1 cellular context compared by ENCODE assay signal in the genomic region with DNA sequence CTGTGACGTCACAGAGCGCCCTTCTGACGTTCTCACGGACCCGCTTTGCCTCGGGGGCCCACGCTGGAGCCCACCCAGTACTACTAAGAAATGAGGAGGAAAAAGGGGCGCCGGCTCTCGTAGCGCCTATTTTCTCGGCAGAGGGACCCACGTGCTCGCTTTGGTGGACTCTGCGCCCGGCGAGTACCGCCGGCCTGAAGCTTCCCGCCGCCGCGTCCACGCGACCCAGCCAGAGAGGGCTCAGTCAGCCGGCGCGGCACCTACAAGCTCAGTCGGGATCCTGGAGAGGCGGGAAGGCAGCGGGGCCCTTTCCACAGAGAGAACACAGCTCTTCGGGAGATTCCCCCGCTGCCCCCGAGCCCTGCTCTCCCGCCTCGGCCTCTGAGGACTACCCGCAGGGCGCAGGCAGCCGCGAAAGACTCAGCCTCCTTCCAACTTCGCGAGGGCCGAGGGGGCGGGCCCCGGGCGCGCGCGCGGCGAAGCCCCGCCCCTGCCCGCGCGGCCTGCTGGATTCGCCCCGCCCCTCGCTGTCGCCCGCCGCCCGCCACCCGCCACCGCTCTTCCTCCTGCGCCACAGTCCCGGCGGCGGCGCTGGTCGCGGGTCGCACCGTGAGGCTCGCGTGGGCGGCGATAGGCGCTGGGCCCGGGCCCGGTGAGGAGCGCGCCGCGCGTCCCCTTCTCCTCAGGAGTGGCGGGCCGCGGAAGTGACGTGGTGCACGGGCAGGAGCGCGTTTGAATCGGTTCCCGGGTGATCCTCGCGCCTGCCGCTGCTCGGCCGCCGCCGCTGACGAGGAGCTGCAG.
TF ChIP-seq lines count a peak whose summit lies in the region.

SMCHD1 (plus strand) TSS at position 574 of the 801 bp plus-strand sequence. CDS start 350 bp downstream, outside the sequence.

TF ChIP-seq in K562, 482 proteins besides CTCF, POLR2A, EP300 and RAD21 (continued from another document and continues in another):
- TF ChIP-seq, protein P1, sequence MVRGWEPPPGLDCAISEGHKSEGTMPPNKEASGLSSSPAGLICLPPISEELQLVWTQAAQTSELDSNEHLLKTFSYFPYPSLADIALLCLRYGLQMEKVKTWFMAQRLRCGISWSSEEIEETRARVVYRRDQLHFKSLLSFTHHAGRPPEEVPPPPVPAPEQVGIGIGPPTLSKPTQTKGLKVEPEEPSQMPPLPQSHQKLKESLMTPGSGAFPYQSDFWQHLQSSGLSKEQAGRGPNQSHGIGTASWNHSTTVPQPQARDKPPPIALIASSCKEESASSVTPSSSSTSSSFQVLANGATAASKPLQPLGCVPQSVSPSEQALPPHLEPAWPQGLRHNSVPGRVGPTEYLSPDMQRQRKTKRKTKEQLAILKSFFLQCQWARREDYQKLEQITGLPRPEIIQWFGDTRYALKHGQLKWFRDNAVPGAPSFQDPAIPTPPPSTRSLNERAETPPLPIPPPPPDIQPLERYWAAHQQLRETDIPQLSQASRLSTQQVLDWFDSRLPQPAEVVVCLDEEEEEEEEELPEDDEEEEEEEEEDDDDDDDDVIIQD (CRISPR knock-in tag; IDR thresholded peaks at IDR 0.05) = no peak
- TF ChIP-seq NFE2 (IDR thresholded peaks at IDR 0.05; ENCODE audit: low read depth) (no peak), CTCFL (IDR thresholded peaks at IDR 0.05; ENCODE audit: borderline replicate concordance, insufficient read depth, low read depth, low read length, poor library complexity, severe bottlenecking) (peak; percentile 70), ZNF217 (CRISPR knock-in tag; IDR thresholded peaks at IDR 0.05) (no peak), KDM4B (IDR thresholded peaks at IDR 0.05; ENCODE audit: borderline replicate concordance in 2 of 2, low read depth in 1 of 2) (0 out of 4 replicates have a peak, but pooled peaks of 1 of the 2 experiments have one; percentile 81), GTF2E2 (tag; IDR thresholded peaks at IDR 0.05) (peak; percentile 96; the same call in 1 of the 2 replicates), XRCC5 (IDR thresholded peaks at IDR 0.05; ENCODE audit: low read depth, low read length) (0 out of 2 replicates have a peak, but pooled peaks have one; percentile 63), ZNF263 (CRISPR knock-in tag; IDR thresholded peaks at IDR 0.05; ENCODE audit: borderline replicate concordance) (peak; percentile 69), KLF16 (IDR thresholded peaks at IDR 0.05) (no peak), CBX2 (IDR thresholded peaks at IDR 0.05; ENCODE audit: insufficient read depth, low read length, poor library complexity, severe bottlenecking) (no peak), SAFB2 (IDR thresholded peaks at IDR 0.05; ENCODE audit: borderline replicate concordance, low read depth, low read length, severe bottlenecking) (no peak), HMGN3 (IDR thresholded peaks at IDR 0.05; ENCODE audit: borderline replicate concordance, extremely low read depth, insufficient read length, low read depth, low read length) (peak; percentile 77), KLF13 (tag; IDR thresholded peaks at IDR 0.05; ENCODE audit: borderline replicate concordance, low read depth) (0 out of 2 replicates have a peak, but pooled peaks have one; percentile 46), FOS (IDR thresholded peaks at IDR 0.05; ENCODE audit: extremely low read depth, insufficient read length) (no peak), E2F1 (CRISPR knock-in tag; IDR thresholded peaks at IDR 0.05) (peak; percentile 65), ATF2 (CRISPR knock-in tag; IDR thresholded peaks at IDR 0.05) (peak; percentile 21), ZNF830 (CRISPR knock-in tag; IDR thresholded peaks at IDR 0.05) (no peak), CC2D1A (IDR thresholded peaks at IDR 0.05) (peak; percentile 24; the same call in 1 of the 2 replicates), ZNF347 (CRISPR knock-in tag; IDR thresholded peaks at IDR 0.05; ENCODE audit: low read depth) (no peak), HIVEP1 (CRISPR knock-in tag; IDR thresholded peaks at IDR 0.05) (no peak), ZNF707 (CRISPR knock-in tag; conservative IDR thresholded peaks at IDR 0.05) (no peak), SETDB1 (IDR thresholded peaks at IDR 0.05; ENCODE audit: low read length) (no peak), MBD2 (IDR thresholded peaks at IDR 0.05; ENCODE audit: borderline replicate concordance, low read depth) (peak; percentile 64), ZNF79 (CRISPR knock-in tag; IDR thresholded peaks at IDR 0.05; ENCODE audit: low read depth) (no peak), FOXK2 (conservative IDR thresholded peaks at IDR 0.05 in 1 of 2, IDR thresholded peaks at IDR 0.05 in 1 of 2; ENCODE audit: low read depth in 2 of 2) (peak in 1 of 2 experiments; percentile 32; a peak in 1 of 4 replicates), SRSF1 (IDR thresholded peaks at IDR 0.05; ENCODE audit: low read depth, low read length) (peak; percentile 89), ZSCAN29 (IDR thresholded peaks at IDR 0.05) (peak; percentile 75; the same call in 1 of the 2 replicates), BRD9 (IDR thresholded peaks at IDR 0.05; ENCODE audit: low read depth, partially characterized antibody) (no peak), NCOA6 (IDR thresholded peaks at IDR 0.05) (no peak), E2F3 (CRISPR knock-in tag; IDR thresholded peaks at IDR 0.05) (peak; percentile 92), PBX2 (CRISPR knock-in tag; IDR thresholded peaks at IDR 0.05; ENCODE audit: low read depth) (no peak), PBX2 (tag; conservative IDR thresholded peaks at IDR 0.05; ENCODE audit: low read depth) (no peak), CHD4 (IDR thresholded peaks at IDR 0.05; ENCODE audit: insufficient read depth, insufficient replicate concordance, low read depth, low read length, poor library complexity, severe bottlenecking) (no peak), FOXP4 (CRISPR knock-in tag; IDR thresholded peaks at IDR 0.05; ENCODE audit: borderline replicate concordance) (peak; percentile 97)
- TF ChIP-seq, protein P2, sequence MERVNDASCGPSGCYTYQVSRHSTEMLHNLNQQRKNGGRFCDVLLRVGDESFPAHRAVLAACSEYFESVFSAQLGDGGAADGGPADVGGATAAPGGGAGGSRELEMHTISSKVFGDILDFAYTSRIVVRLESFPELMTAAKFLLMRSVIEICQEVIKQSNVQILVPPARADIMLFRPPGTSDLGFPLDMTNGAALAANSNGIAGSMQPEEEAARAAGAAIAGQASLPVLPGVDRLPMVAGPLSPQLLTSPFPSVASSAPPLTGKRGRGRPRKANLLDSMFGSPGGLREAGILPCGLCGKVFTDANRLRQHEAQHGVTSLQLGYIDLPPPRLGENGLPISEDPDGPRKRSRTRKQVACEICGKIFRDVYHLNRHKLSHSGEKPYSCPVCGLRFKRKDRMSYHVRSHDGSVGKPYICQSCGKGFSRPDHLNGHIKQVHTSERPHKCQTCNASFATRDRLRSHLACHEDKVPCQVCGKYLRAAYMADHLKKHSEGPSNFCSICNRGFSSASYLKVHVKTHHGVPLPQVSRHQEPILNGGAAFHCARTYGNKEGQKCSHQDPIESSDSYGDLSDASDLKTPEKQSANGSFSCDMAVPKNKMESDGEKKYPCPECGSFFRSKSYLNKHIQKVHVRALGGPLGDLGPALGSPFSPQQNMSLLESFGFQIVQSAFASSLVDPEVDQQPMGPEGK (CRISPR knock-in tag; IDR thresholded peaks at IDR 0.05; ENCODE audit: borderline replicate concordance) = no peak
- TF ChIP-seq, protein P3, sequence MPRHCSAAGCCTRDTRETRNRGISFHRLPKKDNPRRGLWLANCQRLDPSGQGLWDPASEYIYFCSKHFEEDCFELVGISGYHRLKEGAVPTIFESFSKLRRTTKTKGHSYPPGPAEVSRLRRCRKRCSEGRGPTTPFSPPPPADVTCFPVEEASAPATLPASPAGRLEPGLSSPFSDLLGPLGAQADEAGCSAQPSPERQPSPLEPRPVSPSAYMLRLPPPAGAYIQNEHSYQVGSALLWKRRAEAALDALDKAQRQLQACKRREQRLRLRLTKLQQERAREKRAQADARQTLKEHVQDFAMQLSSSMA (CRISPR knock-in tag; IDR thresholded peaks at IDR 0.05) = peak; percentile 10; the same call in 1 of the 2 replicates
- TF ChIP-seq, protein P4, sequence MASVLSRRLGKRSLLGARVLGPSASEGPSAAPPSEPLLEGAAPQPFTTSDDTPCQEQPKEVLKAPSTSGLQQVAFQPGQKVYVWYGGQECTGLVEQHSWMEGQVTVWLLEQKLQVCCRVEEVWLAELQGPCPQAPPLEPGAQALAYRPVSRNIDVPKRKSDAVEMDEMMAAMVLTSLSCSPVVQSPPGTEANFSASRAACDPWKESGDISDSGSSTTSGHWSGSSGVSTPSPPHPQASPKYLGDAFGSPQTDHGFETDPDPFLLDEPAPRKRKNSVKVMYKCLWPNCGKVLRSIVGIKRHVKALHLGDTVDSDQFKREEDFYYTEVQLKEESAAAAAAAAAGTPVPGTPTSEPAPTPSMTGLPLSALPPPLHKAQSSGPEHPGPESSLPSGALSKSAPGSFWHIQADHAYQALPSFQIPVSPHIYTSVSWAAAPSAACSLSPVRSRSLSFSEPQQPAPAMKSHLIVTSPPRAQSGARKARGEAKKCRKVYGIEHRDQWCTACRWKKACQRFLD (CRISPR knock-in tag; IDR thresholded peaks at IDR 0.05) = peak; percentile 76; the same call in 1 of the 2 replicates
